Comparison of ENCODE assay signal across 3 cellular contexts in genomic region chr16:7421578-7421977, GRCh38.
TF ChIP-seq lines count a peak whose summit lies in the region.

No MANE protein-coding gene starts in this region.

TF ChIP-seq in HepG2, 621 proteins besides CTCF, POLR2A, EP300 and RAD21 (continued from another document):
- TF ChIP-seq, protein P1, sequence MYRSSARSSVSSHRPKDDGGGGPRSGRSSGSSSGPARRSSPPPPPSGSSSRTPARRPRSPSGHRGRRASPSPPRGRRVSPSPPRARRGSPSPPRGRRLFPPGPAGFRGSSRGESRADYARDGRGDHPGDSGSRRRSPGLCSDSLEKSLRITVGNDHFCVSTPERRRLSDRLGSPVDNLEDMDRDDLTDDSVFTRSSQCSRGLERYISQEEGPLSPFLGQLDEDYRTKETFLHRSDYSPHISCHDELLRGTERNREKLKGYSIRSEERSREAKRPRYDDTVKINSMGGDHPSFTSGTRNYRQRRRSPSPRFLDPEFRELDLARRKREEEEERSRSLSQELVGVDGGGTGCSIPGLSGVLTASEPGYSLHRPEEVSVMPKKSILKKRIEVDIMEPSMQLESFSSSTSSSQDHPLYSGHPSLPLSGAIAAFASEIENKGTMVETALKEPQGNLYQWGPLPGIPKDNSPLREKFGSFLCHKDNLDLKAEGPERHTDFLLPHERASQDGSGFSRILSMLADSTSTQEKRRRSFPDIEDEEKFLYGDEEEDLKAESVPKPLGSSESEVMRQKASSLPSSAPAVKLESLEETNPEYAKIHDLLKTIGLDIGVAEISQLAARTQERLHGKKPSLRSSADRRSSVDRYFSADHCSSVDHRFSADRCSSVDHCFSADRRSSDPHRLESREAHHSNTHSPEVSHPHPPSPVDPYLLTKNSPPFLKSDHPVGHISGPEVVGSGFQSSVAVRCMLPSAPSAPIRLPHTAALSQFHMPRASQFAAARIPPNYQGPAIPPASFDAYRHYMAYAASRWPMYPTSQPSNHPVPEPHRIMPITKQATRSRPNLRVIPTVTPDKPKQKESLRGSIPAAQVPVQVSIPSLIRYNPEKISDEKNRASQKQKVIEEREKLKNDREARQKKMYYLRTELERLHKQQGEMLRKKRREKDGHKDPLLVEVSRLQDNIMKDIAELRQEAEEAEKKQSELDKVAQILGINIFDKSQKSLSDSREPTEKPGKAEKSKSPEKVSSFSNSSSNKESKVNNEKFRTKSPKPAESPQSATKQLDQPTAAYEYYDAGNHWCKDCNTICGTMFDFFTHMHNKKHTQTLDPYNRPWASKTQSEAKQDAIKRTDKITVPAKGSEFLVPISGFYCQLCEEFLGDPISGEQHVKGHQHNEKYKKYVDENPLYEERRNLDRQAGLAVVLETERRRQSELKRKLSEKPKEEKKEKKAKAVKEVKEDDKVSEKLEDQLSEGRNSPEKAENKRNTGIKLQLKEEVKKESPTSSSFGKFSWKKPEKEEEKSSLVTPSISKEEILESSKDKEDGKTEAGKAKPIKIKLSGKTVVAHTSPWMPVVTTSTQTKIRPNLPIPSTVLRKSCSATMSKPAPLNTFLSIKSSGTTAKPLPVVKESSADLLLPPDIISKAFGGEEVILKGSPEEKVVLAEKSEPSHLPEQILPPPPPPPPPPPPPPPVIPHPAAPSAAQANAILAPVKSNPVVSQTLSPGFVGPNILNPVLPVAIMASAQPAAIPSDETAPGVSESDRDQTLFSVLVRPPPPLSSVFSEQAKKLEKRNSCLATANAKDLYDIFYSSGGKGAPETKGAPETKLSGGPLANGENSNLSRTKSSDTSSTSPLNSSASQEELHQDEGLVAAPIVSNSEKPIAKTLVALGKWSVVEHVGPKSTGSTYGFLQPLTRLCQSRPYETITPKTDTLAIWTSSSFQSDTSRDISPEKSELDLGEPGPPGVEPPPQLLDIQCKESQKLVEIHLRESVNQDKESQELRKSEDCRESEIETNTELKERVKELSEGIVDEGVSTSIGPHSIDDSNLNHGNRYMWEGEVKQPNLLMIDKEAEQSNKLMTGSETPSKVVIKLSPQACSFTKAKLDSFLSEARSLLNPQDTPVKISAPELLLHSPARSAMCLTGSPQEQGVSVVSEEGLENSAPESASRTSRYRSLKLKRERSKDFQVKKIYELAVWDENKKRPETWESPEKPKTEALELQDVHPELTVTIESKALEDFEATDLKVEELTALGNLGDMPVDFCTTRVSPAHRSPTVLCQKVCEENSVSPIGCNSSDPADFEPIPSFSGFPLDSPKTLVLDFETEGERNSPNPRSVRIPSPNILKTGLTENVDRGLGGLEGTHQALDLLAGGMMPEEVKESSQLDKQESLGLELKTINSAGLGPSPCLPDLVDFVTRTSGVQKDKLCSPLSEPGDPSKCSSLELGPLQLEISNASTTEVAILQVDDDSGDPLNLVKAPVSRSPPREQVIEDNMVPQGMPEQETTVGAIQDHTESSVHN (CRISPR knock-in tag; IDR thresholded peaks at IDR 0.05): no peak

TF ChIP-seq in neural cell, 6 proteins besides CTCF, POLR2A, EP300 and RAD21 (continued from another document):
- no peak for TF ChIP-seq REST (IDR thresholded peaks at IDR 0.05; ENCODE audit: borderline replicate concordance)

TF ChIP-seq in SK-N-SH, 30 proteins besides CTCF, POLR2A, EP300 and RAD21 (continued from another document):
- TF ChIP-seq, protein P2, sequence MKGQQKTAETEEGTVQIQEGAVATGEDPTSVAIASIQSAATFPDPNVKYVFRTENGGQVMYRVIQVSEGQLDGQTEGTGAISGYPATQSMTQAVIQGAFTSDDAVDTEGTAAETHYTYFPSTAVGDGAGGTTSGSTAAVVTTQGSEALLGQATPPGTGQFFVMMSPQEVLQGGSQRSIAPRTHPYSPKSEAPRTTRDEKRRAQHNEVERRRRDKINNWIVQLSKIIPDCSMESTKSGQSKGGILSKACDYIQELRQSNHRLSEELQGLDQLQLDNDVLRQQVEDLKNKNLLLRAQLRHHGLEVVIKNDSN (IDR thresholded peaks at IDR 0.05; ENCODE audit: borderline replicate concordance, low read depth): no peak
- no peak for TF ChIP-seq TEAD4 (IDR thresholded peaks at IDR 0.05; ENCODE audit: borderline replicate concordance, insufficient read depth)
- no peak for TF ChIP-seq JUND (IDR thresholded peaks at IDR 0.05)
- TF ChIP-seq, protein P3, sequence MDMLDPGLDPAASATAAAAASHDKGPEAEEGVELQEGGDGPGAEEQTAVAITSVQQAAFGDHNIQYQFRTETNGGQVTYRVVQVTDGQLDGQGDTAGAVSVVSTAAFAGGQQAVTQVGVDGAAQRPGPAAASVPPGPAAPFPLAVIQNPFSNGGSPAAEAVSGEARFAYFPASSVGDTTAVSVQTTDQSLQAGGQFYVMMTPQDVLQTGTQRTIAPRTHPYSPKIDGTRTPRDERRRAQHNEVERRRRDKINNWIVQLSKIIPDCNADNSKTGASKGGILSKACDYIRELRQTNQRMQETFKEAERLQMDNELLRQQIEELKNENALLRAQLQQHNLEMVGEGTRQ (IDR thresholded peaks at IDR 0.05; ENCODE audit: borderline replicate concordance, low read depth, low read length): no peak
- no peak for TF ChIP-seq NRF1 (IDR thresholded peaks at IDR 0.05; ENCODE audit: low read depth, low read length)
- TF ChIP-seq EZH2phosphoT487 (IDR thresholded peaks at IDR 0.05; ENCODE audit: borderline replicate concordance, low read depth): no peak
- no peak for TF ChIP-seq MXI1 (IDR thresholded peaks at IDR 0.05; ENCODE audit: low read depth, low read length)
- TF ChIP-seq, protein P4, sequence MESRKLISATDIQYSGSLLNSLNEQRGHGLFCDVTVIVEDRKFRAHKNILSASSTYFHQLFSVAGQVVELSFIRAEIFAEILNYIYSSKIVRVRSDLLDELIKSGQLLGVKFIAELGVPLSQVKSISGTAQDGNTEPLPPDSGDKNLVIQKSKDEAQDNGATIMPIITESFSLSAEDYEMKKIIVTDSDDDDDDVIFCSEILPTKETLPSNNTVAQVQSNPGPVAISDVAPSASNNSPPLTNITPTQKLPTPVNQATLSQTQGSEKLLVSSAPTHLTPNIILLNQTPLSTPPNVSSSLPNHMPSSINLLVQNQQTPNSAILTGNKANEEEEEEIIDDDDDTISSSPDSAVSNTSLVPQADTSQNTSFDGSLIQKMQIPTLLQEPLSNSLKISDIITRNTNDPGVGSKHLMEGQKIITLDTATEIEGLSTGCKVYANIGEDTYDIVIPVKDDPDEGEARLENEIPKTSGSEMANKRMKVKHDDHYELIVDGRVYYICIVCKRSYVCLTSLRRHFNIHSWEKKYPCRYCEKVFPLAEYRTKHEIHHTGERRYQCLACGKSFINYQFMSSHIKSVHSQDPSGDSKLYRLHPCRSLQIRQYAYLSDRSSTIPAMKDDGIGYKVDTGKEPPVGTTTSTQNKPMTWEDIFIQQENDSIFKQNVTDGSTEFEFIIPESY (IDR thresholded peaks at IDR 0.05; ENCODE audit: borderline replicate concordance, low read depth): no peak
- no peak for TF ChIP-seq RXRA (IDR thresholded peaks at IDR 0.05; ENCODE audit: borderline replicate concordance, low read depth)
- TF ChIP-seq YY1 (IDR thresholded peaks at IDR 0.05; ENCODE audit: low read depth): no peak
- TF ChIP-seq FOXM1 (IDR thresholded peaks at IDR 0.05; ENCODE audit: low read depth): no peak
- no peak for TF ChIP-seq MEF2A (IDR thresholded peaks at IDR 0.05; ENCODE audit: borderline replicate concordance, low read depth)
- no peak for TF ChIP-seq TAF1 (IDR thresholded peaks at IDR 0.05; ENCODE audit: borderline replicate concordance, low read depth, low read length)
- TF ChIP-seq ELF1 (IDR thresholded peaks at IDR 0.05): no peak
- TF ChIP-seq, protein P5, sequence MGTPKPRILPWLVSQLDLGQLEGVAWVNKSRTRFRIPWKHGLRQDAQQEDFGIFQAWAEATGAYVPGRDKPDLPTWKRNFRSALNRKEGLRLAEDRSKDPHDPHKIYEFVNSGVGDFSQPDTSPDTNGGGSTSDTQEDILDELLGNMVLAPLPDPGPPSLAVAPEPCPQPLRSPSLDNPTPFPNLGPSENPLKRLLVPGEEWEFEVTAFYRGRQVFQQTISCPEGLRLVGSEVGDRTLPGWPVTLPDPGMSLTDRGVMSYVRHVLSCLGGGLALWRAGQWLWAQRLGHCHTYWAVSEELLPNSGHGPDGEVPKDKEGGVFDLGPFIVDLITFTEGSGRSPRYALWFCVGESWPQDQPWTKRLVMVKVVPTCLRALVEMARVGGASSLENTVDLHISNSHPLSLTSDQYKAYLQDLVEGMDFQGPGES (IDR thresholded peaks at IDR 0.05; ENCODE audit: low read depth, low read length): no peak
- no peak for TF ChIP-seq RCOR1 (IDR thresholded peaks at IDR 0.05; ENCODE audit: low read length)
TF ChIP-seq in SK-N-SH: peak in this region for 0.
